Comparison of ENCODE assay signal across 1 cellular context in the genomic region with DNA sequence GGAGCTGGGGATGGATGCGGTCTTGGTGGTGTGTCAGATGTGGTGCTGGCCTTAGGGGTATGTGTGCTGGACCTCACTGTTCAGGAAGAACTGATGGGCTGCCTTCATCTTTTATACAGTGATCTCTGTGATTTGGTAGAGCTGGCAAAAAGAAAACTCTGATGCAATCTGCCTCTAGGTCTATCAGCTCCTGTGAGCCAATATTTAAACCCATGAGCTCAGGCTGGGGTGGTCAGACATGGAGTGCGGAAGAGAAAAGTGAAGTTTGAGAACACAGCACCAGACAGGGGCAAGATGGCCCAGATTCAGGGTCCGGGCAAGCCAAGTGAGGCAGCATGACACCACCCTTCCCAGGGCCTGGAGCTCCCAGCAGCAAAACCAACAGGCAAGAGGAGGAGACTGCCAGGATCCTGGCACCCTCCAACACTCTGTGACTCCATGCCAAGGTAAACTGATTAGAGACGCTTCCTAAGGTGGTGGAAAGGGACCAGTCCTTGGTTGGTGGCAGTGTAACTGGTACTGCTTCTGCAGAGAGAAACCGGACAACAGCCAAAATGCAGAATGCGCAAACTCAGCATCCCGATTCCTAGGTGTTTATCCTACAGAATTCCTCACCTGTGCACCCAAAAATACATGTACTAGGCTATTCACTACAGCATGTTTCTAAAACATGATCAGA.
TF ChIP-seq lines count a peak whose summit lies in the region.

No MANE protein-coding gene starts in this region.

TF ChIP-seq in neural cell, 6 proteins besides CTCF, POLR2A, EP300 and RAD21:
- TF ChIP-seq, protein P1, sequence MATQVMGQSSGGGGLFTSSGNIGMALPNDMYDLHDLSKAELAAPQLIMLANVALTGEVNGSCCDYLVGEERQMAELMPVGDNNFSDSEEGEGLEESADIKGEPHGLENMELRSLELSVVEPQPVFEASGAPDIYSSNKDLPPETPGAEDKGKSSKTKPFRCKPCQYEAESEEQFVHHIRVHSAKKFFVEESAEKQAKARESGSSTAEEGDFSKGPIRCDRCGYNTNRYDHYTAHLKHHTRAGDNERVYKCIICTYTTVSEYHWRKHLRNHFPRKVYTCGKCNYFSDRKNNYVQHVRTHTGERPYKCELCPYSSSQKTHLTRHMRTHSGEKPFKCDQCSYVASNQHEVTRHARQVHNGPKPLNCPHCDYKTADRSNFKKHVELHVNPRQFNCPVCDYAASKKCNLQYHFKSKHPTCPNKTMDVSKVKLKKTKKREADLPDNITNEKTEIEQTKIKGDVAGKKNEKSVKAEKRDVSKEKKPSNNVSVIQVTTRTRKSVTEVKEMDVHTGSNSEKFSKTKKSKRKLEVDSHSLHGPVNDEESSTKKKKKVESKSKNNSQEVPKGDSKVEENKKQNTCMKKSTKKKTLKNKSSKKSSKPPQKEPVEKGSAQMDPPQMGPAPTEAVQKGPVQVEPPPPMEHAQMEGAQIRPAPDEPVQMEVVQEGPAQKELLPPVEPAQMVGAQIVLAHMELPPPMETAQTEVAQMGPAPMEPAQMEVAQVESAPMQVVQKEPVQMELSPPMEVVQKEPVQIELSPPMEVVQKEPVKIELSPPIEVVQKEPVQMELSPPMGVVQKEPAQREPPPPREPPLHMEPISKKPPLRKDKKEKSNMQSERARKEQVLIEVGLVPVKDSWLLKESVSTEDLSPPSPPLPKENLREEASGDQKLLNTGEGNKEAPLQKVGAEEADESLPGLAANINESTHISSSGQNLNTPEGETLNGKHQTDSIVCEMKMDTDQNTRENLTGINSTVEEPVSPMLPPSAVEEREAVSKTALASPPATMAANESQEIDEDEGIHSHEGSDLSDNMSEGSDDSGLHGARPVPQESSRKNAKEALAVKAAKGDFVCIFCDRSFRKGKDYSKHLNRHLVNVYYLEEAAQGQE (IDR thresholded peaks at IDR 0.05; ENCODE audit: borderline replicate concordance): no peak
- TF ChIP-seq EZH2 (IDR thresholded peaks at IDR 0.05; ENCODE audit: borderline replicate concordance, insufficient read depth, low read length, poor library complexity, severe bottlenecking) (no peak), SMC3 (conservative IDR thresholded peaks at IDR 0.05; ENCODE audit: poor library complexity) (no peak), TAF1 (IDR thresholded peaks at IDR 0.05; ENCODE audit: low read depth) (no peak), MXI1 (conservative IDR thresholded peaks at IDR 0.05; ENCODE audit: poor library complexity, severe bottlenecking) (no peak), POLR2AphosphoS5 (IDR thresholded peaks at IDR 0.05) (no peak)
